8 cellular contexts compared by ENCODE assay signal in genomic region chr3:108562565-108562964, GRCh38. TPM values are rescaled to one million over a fixed set of nuclear protein-coding genes. Genes with fewer than 3 reads are reported as not detected.
"Had no signal": no experiment of that assay in that cellular context is flagged by ENCODE, and none has a peak within 500 bp of the region (broad histone marks: within the 10 kb centered on the region; RNA-seq: fewer than 3 reads in every experiment).

No MANE protein-coding gene starts in this region.

- H3K4me3 ChIP-seq: K562 had no signal

- ATAC-seq: HepG2, K562 had no signal

- DNase-seq: IMR-90, KBM-7 had no signal

- FAIRE-seq: HepG2, HTR-8/SVneo, K562 had no signal

- H3K27ac ChIP-seq: HL-60 had no signal

RNA-seq across cellular contexts. Expression of gene MYH15, which starts 52.2 kb away (rescaled TPM):
- total RNA-seq: HT-29 had no signal
- polyA plus RNA-seq: IgD-negative memory B cell had no signal
